Comparison of ENCODE assay signal across 10 cellular contexts in genomic region chr19:38277969-38278680, GRCh38. TPM values are rescaled to one million over a fixed set of nuclear protein-coding genes. Genes with fewer than 3 reads are reported as not detected.
DNase-seq lines count a peak whose midpoint lies in the region; ATAC-seq and TF ChIP-seq lines count a peak whose summit lies in the region.
"Had no signal": no experiment of that assay in that cellular context is flagged by ENCODE, and none has a peak within 500 bp of the region (broad histone marks: within the 10 kb centered on the region; RNA-seq: fewer than 3 reads in every experiment).

No MANE protein-coding gene starts in this region.

- no peak for TF ChIP-seq CTCF in Panc1 (IDR thresholded peaks at IDR 0.05)
- no peak for TF ChIP-seq CTCF in esophagus squamous epithelium (IDR thresholded peaks at IDR 0.05)
- no peak for TF ChIP-seq CTCF in upper lobe of right lung (IDR thresholded peaks at IDR 0.05)

- ATAC-seq in Panc1 (peak; percentile 8; the same call in 1 of the 2 replicates), upper lobe of right lung (peak; percentile 67), HG02571 (IDR thresholded peaks at IDR 0.05; ENCODE audit: unreplicated experiment) (no peak)
- ATAC-seq in naive thymus-derived CD4-positive, alpha-beta T cell, result no peak
- ATAC-seq: GM12878 had no signal

- CTCF ChIA-PET in Panc1 (lab: Charles Lee), result interaction anchor here (0.6 kb wide), 1 partner anchor 131 kb away, joined by 5 read pairs; no protein-coding TSS in a partner anchor
- CTCF ChIA-PET in naive thymus-derived CD4-positive, alpha-beta T cell (lab: Charles Lee), result no interaction called here

- H3K9me3 ChIP-seq in Panc1 (ENCODE audit: control insufficient read depth, insufficient read depth, low read depth, low read length), result no peaks in the 10 kb centered on the region
- H3K9me3 ChIP-seq in esophagus squamous epithelium, result no peaks in the 10 kb centered on the region
- H3K9me3 ChIP-seq in mucosa of rectum (ENCODE audit: control insufficient read depth in 2 of 2, low read length in 2 of 2), result no peaks in the 10 kb centered on the region
- H3K9me3 ChIP-seq in upper lobe of right lung, result no peaks in the 10 kb centered on the region
- H3K9me3 ChIP-seq in naive thymus-derived CD4-positive, alpha-beta T cell (ENCODE audit: control insufficient read depth in 2 of 3, low read length in 3 of 3), result no peaks in the 10 kb centered on the region

- BruUV-seq in Panc1 (replicated peaks; lab: Mats Ljungman, UMichigan), result no TSS peak

- H3K9me3 Mint-ChIP-seq in naive thymus-derived CD4-positive, alpha-beta T cell, result no peaks in the 10 kb centered on the region
- H3K9me3 Mint-ChIP-seq: activated naive CD8-positive, alpha-beta T cell treated with anti-CD3 and anti-CD28 coated beads, Interleukin-2, amount 10 ng/mL, durations not matched to agents 7 days and 5 days; immature natural killer cell had no signal

- no peaks in the 10 kb centered on the region for H3K27me3 Mint-ChIP-seq in naive thymus-derived CD4-positive, alpha-beta T cell
- H3K27me3 Mint-ChIP-seq: activated naive CD8-positive, alpha-beta T cell treated with anti-CD3 and anti-CD28 coated beads, Interleukin-2, amount 10 ng/mL, durations not matched to agents 7 days and 5 days had no signal

- intact Hi-C loops in Panc1 (cut with micrococcal nuclease; ENCODE audit: unreplicated experiment) (no loop called here), esophagus squamous epithelium (cut with DNase I) (no loop called here), upper lobe of right lung (cut with DNase I) (no loop called here)
- intact Hi-C loops in naive thymus-derived CD4-positive, alpha-beta T cell (cut with micrococcal nuclease), result no loop called here

- H3K4me1 ChIP-seq in Panc1 (ENCODE audit: control insufficient read depth, insufficient read depth, low read length) (peaks cover 79% of the 10 kb centered on the region), esophagus squamous epithelium (peaks cover 16 to 100% (median 38%) of the 10 kb centered on the region in 3 donors), mucosa of rectum (ENCODE audit: control insufficient read depth in 2 of 2, insufficient read depth in 2 of 2, low read length in 2 of 2) (peaks cover 21 to 42% of the 10 kb centered on the region in 2 donors), upper lobe of right lung (peaks cover 73% of the 10 kb centered on the region)
- no peaks in the 10 kb centered on the region for H3K4me1 ChIP-seq in naive thymus-derived CD4-positive, alpha-beta T cell (ENCODE audit: control insufficient read depth in 2 of 2, insufficient read depth in 2 of 2, low read length in 2 of 2)

- H3K36me3 ChIP-seq in Panc1 (ENCODE audit: control insufficient read depth, insufficient read depth, low read length) (peaks cover 5% of the 10 kb centered on the region; the same call in 1 of the 2 replicates), esophagus squamous epithelium (peaks cover 0 to 4% (median 0%) of the 10 kb centered on the region in 3 donors), mucosa of rectum (ENCODE audit: control insufficient read depth in 2 of 2, insufficient read depth in 2 of 2, low read length in 2 of 2) (peaks cover 5 to 7% of the 10 kb centered on the region in 2 donors), upper lobe of right lung (no peaks in the 10 kb centered on the region)
- no peaks in the 10 kb centered on the region for H3K36me3 ChIP-seq in naive thymus-derived CD4-positive, alpha-beta T cell (ENCODE audit: control insufficient read depth in 2 of 3, insufficient read depth in 3 of 3, low read length in 3 of 3)

- H3K27ac Mint-ChIP-seq in naive thymus-derived CD4-positive, alpha-beta T cell, result no peak overlapping the region
- H3K27ac Mint-ChIP-seq: activated naive CD8-positive, alpha-beta T cell treated with anti-CD3 and anti-CD28 coated beads, Interleukin-2, amount 10 ng/mL, durations not matched to agents 7 days and 5 days; immature natural killer cell had no signal

- no peak for TF ChIP-seq POLR2A in esophagus squamous epithelium (IDR thresholded peaks at IDR 0.05)

- H3K36me3 Mint-ChIP-seq in naive thymus-derived CD4-positive, alpha-beta T cell, result peaks cover 0 to 5% (median 0%) of the 10 kb centered on the region in 5 donors
- H3K36me3 Mint-ChIP-seq: activated naive CD8-positive, alpha-beta T cell treated with anti-CD3 and anti-CD28 coated beads, Interleukin-2, amount 10 ng/mL, durations not matched to agents 7 days and 5 days; immature natural killer cell had no signal

- in situ Hi-C loops in Panc1 (cut with HindIII; ENCODE audit: low pct_unique_long_range_greater_than_20kb, low sequenced_read_pairs), result no loop called here

- H3K27me3 ChIP-seq in Panc1 (ENCODE audit: control insufficient read depth, insufficient read depth, low read length) (no peaks in the 10 kb centered on the region), esophagus squamous epithelium (no peaks in the 10 kb centered on the region), mucosa of rectum (ENCODE audit: control insufficient read depth in 2 of 2, insufficient read depth in 2 of 2, low read length in 2 of 2) (no peaks in the 10 kb centered on the region), upper lobe of right lung (no peaks in the 10 kb centered on the region)
- no peaks in the 10 kb centered on the region for H3K27me3 ChIP-seq in naive thymus-derived CD4-positive, alpha-beta T cell (ENCODE audit: control insufficient read depth in 2 of 2, insufficient read depth in 2 of 2, low read length in 2 of 2)

- H3K27ac ChIP-seq in Panc1 (ENCODE audit: low read length) (peak overlapping the region; percentile 71), esophagus squamous epithelium (peak overlapping the region; percentile 71 to 85 (median 82)), mucosa of rectum (ENCODE audit: low read depth in 2 of 2, low read length in 2 of 2) (peak overlapping the region; percentile 63 to 69), upper lobe of right lung (peak overlapping the region; percentile 72)
- no peak overlapping the region for H3K27ac ChIP-seq in naive thymus-derived CD4-positive, alpha-beta T cell (ENCODE audit: low read depth, low read length)

- H3K9ac ChIP-seq in mucosa of rectum (ENCODE audit: low read depth in 1 of 2, low read length in 2 of 2), result peak overlapping the region in 1 of 2 donors; percentile 41

- no peak overlapping the region for H3K4me3 Mint-ChIP-seq in naive thymus-derived CD4-positive, alpha-beta T cell
- H3K4me3 Mint-ChIP-seq: activated naive CD8-positive, alpha-beta T cell treated with anti-CD3 and anti-CD28 coated beads, Interleukin-2, amount 10 ng/mL, durations not matched to agents 7 days and 5 days; immature natural killer cell had no signal

- POLR2A ChIA-PET in Panc1 (lab: Charles Lee), result interaction anchor here (0.7 kb wide), 2 partner anchors 8 to 30 kb away, joined by 3 to 4 read pairs; no protein-coding TSS in a partner anchor
- POLR2A ChIA-PET in naive thymus-derived CD4-positive, alpha-beta T cell (lab: Charles Lee), result no interaction called here

- H3K4me1 Mint-ChIP-seq in naive thymus-derived CD4-positive, alpha-beta T cell, result peaks cover 8 to 23% (median 13%) of the 10 kb centered on the region in 7 donors
- H3K4me1 Mint-ChIP-seq: immature natural killer cell had no signal

- H3K4me3 ChIP-seq in Panc1 (ENCODE audit: low read depth in 2 of 2, low read length in 2 of 2), result no peak overlapping the region
- peak overlapping the region in 1 of 4 donors; percentile 25 for H3K4me3 ChIP-seq in esophagus squamous epithelium
- no peak overlapping the region for H3K4me3 ChIP-seq in mucosa of rectum (ENCODE audit: low read length in 2 of 2)
- no peak overlapping the region for H3K4me3 ChIP-seq in upper lobe of right lung
- H3K4me3 ChIP-seq in naive thymus-derived CD4-positive, alpha-beta T cell (ENCODE audit: low read length), result no peak overlapping the region
- H3K4me3 ChIP-seq: GM12878 had no signal

- DNase-seq in Panc1 (ENCODE audit: low read depth, low spot score), result no peak
- DNase-seq in esophagus squamous epithelium (lab: John Stamatoyannopoulos, UW), result no peak
- DNase-seq in upper lobe of right lung, result no peak
- DNase-seq in NCI-H510A (lab: John Stamatoyannopoulos, UW), result no peak
- no peak for DNase-seq in naive thymus-derived CD4-positive, alpha-beta T cell
- DNase-seq: activated naive CD8-positive, alpha-beta T cell treated with anti-CD3 and anti-CD28 coated beads, Interleukin-2, amount 10 ng/mL, durations not matched to agents 7 days and 5 days; immature natural killer cell had no signal

- WGBS in esophagus squamous epithelium, 2 donors, result 43 to 60% methylated on average over 8 to 9 of the region's 9 CpGs

RNA-seq across cellular contexts. Expression of gene SPINT2, which starts 13.8 kb away (rescaled TPM):
- total RNA-seq in Panc1 (2021; ENCODE audit: unreplicated experiment), result 1,006 TPM
- 1,788 TPM for polyA plus RNA-seq in Panc1 (2012; ENCODE audit: insufficient read length)
- total RNA-seq in esophagus squamous epithelium, result 100 to 1,000 TPM; 345 to 663 (median 433) TPM
- total RNA-seq in upper lobe of right lung, result 231 TPM
- 10 to 100 TPM; 35.5 to 56.9 (median 38.7) TPM for total RNA-seq in naive thymus-derived CD4-positive, alpha-beta T cell
- polyA plus RNA-seq in naive thymus-derived CD4-positive, alpha-beta T cell, result 100 to 1,000 TPM; 120 to 139 TPM

RNA-seq across cellular contexts. Expression of gene PPP1R14A, which starts 22.0 kb away (rescaled TPM):
- total RNA-seq in Panc1 (2021; ENCODE audit: unreplicated experiment) (356 TPM), esophagus squamous epithelium (100 to 1,000 TPM in 1 of 4 donors, 10 to 100 TPM in 2, 1 to 10 TPM in 1; 1.1 to 101 (median 26.3) TPM), upper lobe of right lung (113 TPM)
- polyA plus RNA-seq in Panc1 (2012; ENCODE audit: insufficient read length), result 915 TPM
- total RNA-seq in naive thymus-derived CD4-positive, alpha-beta T cell, result 10 to 100 TPM in 1 of 5 experiments, 1 to 10 TPM in 1, under 1 TPM in 1, not detected in 2; 0.53 to 61.2 (median 2.1) TPM
- not detected for polyA plus RNA-seq in naive thymus-derived CD4-positive, alpha-beta T cell
- total RNA-seq: activated naive CD8-positive, alpha-beta T cell treated with anti-CD3 and anti-CD28 coated beads, Interleukin-2, amount 10 ng/mL, durations not matched to agents 7 days and 5 days; GM12878 had no signal
- polyA plus RNA-seq: GM12878 had no signal

RNA-seq across cellular contexts. Expression of gene C19orf33, which starts 25.9 kb away (rescaled TPM):
- total RNA-seq in Panc1 (2021; ENCODE audit: unreplicated experiment), result 201 TPM
- polyA plus RNA-seq in Panc1 (2012; ENCODE audit: insufficient read length), result 306 TPM
- 100 to 1,000 TPM; 354 to 843 (median 469) TPM for total RNA-seq in esophagus squamous epithelium
- 63.0 TPM for total RNA-seq in upper lobe of right lung
- total RNA-seq in naive thymus-derived CD4-positive, alpha-beta T cell, result under 1 TPM in 1 of 5 experiments, not detected in 4; 0.88 TPM
- polyA plus RNA-seq in naive thymus-derived CD4-positive, alpha-beta T cell, result 1 to 10 TPM in 1 of 2 donors, not detected in 1; 1.5 TPM
- total RNA-seq: activated naive CD8-positive, alpha-beta T cell treated with anti-CD3 and anti-CD28 coated beads, Interleukin-2, amount 10 ng/mL, durations not matched to agents 7 days and 5 days had no signal

RNA-seq across cellular contexts. Expression of gene YIF1B, which starts 37.6 kb away (rescaled TPM):
- 143 TPM for total RNA-seq in Panc1 (2021; ENCODE audit: unreplicated experiment)
- 197 TPM for polyA plus RNA-seq in Panc1 (2012; ENCODE audit: insufficient read length)
- total RNA-seq in esophagus squamous epithelium, result 10 to 100 TPM; 24.0 to 42.8 (median 27.3) TPM
- total RNA-seq in upper lobe of right lung, result 37.3 TPM
- 10 to 100 TPM; 26.1 to 84.7 (median 38.0) TPM for total RNA-seq in naive thymus-derived CD4-positive, alpha-beta T cell
- 10 to 100 TPM; 45.1 to 47.1 TPM for polyA plus RNA-seq in naive thymus-derived CD4-positive, alpha-beta T cell

RNA-seq across cellular contexts. Expression of gene KCNK6, which starts 41.5 kb away (rescaled TPM):
- total RNA-seq in Panc1 (2021; ENCODE audit: unreplicated experiment), result 17.2 TPM
- 14.4 TPM for polyA plus RNA-seq in Panc1 (2012; ENCODE audit: insufficient read length)
- 10 to 100 TPM; 13.7 to 27.0 (median 21.6) TPM for total RNA-seq in esophagus squamous epithelium
- 13.1 TPM for total RNA-seq in upper lobe of right lung
- total RNA-seq in naive thymus-derived CD4-positive, alpha-beta T cell, result 10 to 100 TPM in 3 of 5 experiments, 1 to 10 TPM in 2; 5.7 to 19.9 (median 10.1) TPM
- polyA plus RNA-seq in naive thymus-derived CD4-positive, alpha-beta T cell, result 1 to 10 TPM; 1.8 to 3.7 TPM

Comparison
In these comparisons a context has a peak if more than half of its experiments do, and no peak if none do; other contexts are left out.
1. ATAC-seq: peak in Panc1 (single experiment) and upper lobe of right lung (single experiment); none in HG02571 (single experiment) and naive thymus-derived CD4-positive, alpha-beta T cell (single experiment).
2. RNA of gene C19orf33, which starts 25.9 kb away (total RNA-seq): 354 to 843 TPM in esophagus squamous epithelium, 201 TPM in Panc1 (single experiment) and 63.0 TPM in upper lobe of right lung (single experiment); 0.88 TPM in naive thymus-derived CD4-positive, alpha-beta T cell; every median in the first group is over 10 times any median in the second.